Comparison of ENCODE assay signal across 38 cellular contexts in the genomic region with DNA sequence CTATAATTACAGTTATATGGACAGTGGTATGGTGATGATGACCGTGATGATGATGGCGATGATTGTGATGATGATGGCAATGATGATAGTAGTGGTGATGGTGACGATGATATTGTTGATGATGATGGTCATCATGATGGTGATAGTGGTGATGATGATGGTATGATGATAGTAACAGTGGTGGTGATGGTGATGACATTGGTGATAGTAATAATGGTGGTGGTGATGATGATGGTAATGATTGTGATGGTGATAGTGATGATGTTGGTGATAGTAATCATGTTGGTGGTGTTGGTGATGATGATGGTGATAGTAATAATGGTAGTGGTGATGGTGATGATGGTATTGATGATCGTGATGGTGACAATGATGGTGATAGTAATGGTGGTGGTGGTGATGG.
"Had no signal": no experiment of that assay in that cellular context is flagged by ENCODE, and none has a peak within 500 bp of the region (broad histone marks: within the 10 kb centered on the region; RNA-seq: fewer than 3 reads in every experiment).

No MANE protein-coding gene starts in this region.

- H3K27me3 Mint-ChIP-seq: activated B cell treated with CpG ODN at 0.5 μM for 24 hours; activated CD4-positive, alpha-beta memory T cell treated with anti-CD3 and anti-CD28 coated beads for 36 hours; activated CD4-positive, alpha-beta T cell treated with anti-CD3 and anti-CD28 coated beads, Interleukin-2, amount 10 ng/mL, durations not matched to agents 24 days and 14 days; activated CD8-positive, alpha-beta T cell treated with anti-CD3 and anti-CD28 coated beads for 36 hours; activated naive CD8-positive, alpha-beta T cell treated with anti-CD3 and anti-CD28 coated beads for 36 hours; activated T-helper 17 cell treated with anti-CD3 and anti-CD28 coated beads, Interleukin-2, amount 50 U/mL, for 72 hours; brain; central memory CD8-positive, alpha-beta T cell had no signal

- ATAC-seq: activated CD8-positive, alpha-beta T cell treated with anti-CD3 and anti-CD28 coated beads for 36 hours; activated naive CD4-positive, alpha-beta T cell treated with anti-CD3 and anti-CD28 coated beads, Interleukin-2, amount 50 U/mL, for 72 hours; activated T-cell treated with anti-CD3 and anti-CD28 coated beads, Interleukin-2, amount 50 U/mL, for 4 hours; activated T-cell treated with anti-CD3 and anti-CD28 coated beads, Interleukin-2, amount 50 U/mL, for 72 hours; activated T-helper 17 cell treated with anti-CD3 and anti-CD28 coated beads, Interleukin-2, amount 50 U/mL, for 72 hours had no signal

- H3K9me3 Mint-ChIP-seq: activated naive CD4-positive, alpha-beta T cell treated with anti-CD3 and anti-CD28 coated beads for 36 hours; activated naive CD8-positive, alpha-beta T cell treated with anti-CD3 and anti-CD28 coated beads for 36 hours; activated T-helper 17 cell treated with anti-CD3 and anti-CD28 coated beads, Interleukin-2, amount 50 U/mL, for 72 hours had no signal

- H3K4me1 ChIP-seq: adrenal gland had no signal

- H3K4me3 Mint-ChIP-seq: activated B cell treated with CpG ODN at 0.5 μM for 24 hours; activated CD4-positive, alpha-beta memory T cell treated with anti-CD3 and anti-CD28 coated beads for 36 hours; activated CD4-positive, alpha-beta T cell treated with anti-CD3 and anti-CD28 coated beads, Interleukin-2, amount 10 ng/mL, durations not matched to agents 24 days and 14 days; activated CD8-positive, alpha-beta T cell treated with anti-CD3 and anti-CD28 coated beads for 36 hours; activated naive CD4-positive, alpha-beta T cell treated with anti-CD3 and anti-CD28 coated beads for 36 hours; activated naive CD8-positive, alpha-beta T cell treated with anti-CD3 and anti-CD28 coated beads for 36 hours; activated T-cell treated with anti-CD3 and anti-CD28 coated beads, Interleukin-2, amount 50 U/mL, for 4 hours; activated T-cell treated with anti-CD3 and anti-CD28 coated beads, Interleukin-2, amount 50 U/mL, for 72 hours; activated T-helper 1 cell treated with anti-CD3 and anti-CD28 coated beads, Interleukin-12 subunit alpha, Interleukin-12 subunit beta, Interleukin-2, Interleukin-4 antibody, amounts not matched to agents 30 ng/mL and 10 ng/mL and 1 ng/mL, durations not matched to agents 14 hours and 24 hours and 36 hours; activated T-helper 17 cell treated with anti-CD3 and anti-CD28 coated beads, Interleukin-2, amount 50 U/mL, for 72 hours; brain; central memory CD8-positive, alpha-beta T cell; T-helper 1 cell treated with Interleukin-12 subunit alpha and Interleukin-12 subunit beta and Interleukin-4 antibody, amounts not matched to agents 30 μg/mL and 1 μg/mL, for 36 hours; T-helper 2 cell treated with Interferon-gamma antibody and Interleukin-4, amounts not matched to agents 5 μg/mL and 100 μg/mL, for 36 hours had no signal

- H3K27me3 ChIP-seq: adrenal gland, cardiac muscle cell had no signal

- H3K4me1 Mint-ChIP-seq: activated B cell treated with CpG ODN at 0.5 μM for 24 hours; activated CD4-positive, alpha-beta T cell treated with anti-CD3 and anti-CD28 coated beads, Interleukin-2, amount 10 ng/mL, durations not matched to agents 24 days and 14 days; activated naive CD8-positive, alpha-beta T cell treated with anti-CD3 and anti-CD28 coated beads for 36 hours; activated T-helper 17 cell treated with anti-CD3 and anti-CD28 coated beads, Interleukin-2, amount 50 U/mL, for 72 hours; central memory CD8-positive, alpha-beta T cell had no signal

- H3K4me3 ChIP-seq: adrenal gland, cardiac muscle cell had no signal

- H3K27ac ChIP-seq: adrenal gland, cardiac muscle cell, VCaP had no signal

- DNase-seq: activated B cell treated with CpG ODN at 0.5 μM for 24 hours; activated CD4-positive, alpha-beta memory T cell treated with anti-CD3 and anti-CD28 coated beads for 36 hours; activated CD4-positive, alpha-beta T cell treated with anti-CD3 and anti-CD28 coated beads for 4 hours; activated CD4-positive, alpha-beta T cell treated with anti-CD3 and anti-CD28 coated beads, Interleukin-2, amount 10 ng/mL, durations not matched to agents 24 days and 14 days; activated CD4-positive, alpha-beta T cell treated with anti-CD3 and anti-CD28 coated beads, Interleukin-2, amount 50 U/mL, for 1 hour; activated CD4-positive, alpha-beta T cell treated with anti-CD3 and anti-CD28 coated beads, Interleukin-2, amount 50 U/mL, for 4 hours; activated CD4-positive, CD25-positive, alpha-beta regulatory T cell treated with anti-CD3 and anti-CD28 coated beads, Interleukin-2, amount 50 U/mL, for 72 hours; activated CD8-positive, alpha-beta memory T cell treated with anti-CD3 and anti-CD28 coated beads, Interleukin-2, amount 50 U/mL, for 4 hours; activated CD8-positive, alpha-beta T cell treated with anti-CD3 and anti-CD28 coated beads for 36 hours; activated effector memory CD4-positive, alpha-beta T cell treated with anti-CD3 and anti-CD28 coated beads, Interleukin-2, amount 50 U/mL, for 16 hours; activated gamma-delta T cell treated with Interleukin-2 at 50 U/mL for 16 hours; activated naive CD4-positive, alpha-beta T cell; activated naive CD4-positive, alpha-beta T cell treated with anti-CD3 and anti-CD28 coated beads for 36 hours; activated naive CD4-positive, alpha-beta T cell treated with anti-CD3 and anti-CD28 coated beads, Interleukin-2, amount 50 U/mL, for 16 hours; activated naive CD8-positive, alpha-beta T cell treated with anti-CD3 and anti-CD28 coated beads for 36 hours; activated T-cell treated with anti-CD3 and anti-CD28 coated beads for 4 hours; activated T-cell treated with anti-CD3 and anti-CD28 coated beads, Interleukin-2, amount 50 U/mL, for 1 hour; activated T-cell treated with anti-CD3 and anti-CD28 coated beads, Interleukin-2, amount 50 U/mL, for 4 hours; activated T-cell treated with anti-CD3 and anti-CD28 coated beads, Interleukin-2, amount 50 U/mL, for 72 hours; adrenal gland; amniotic stem cell; aorta; caudate nucleus; cerebellar nuclear complex; T-helper 1 cell; T-helper 2 cell; T-helper 9 cell had no signal

- FAIRE-seq: bronchial epithelial cell, TTC549 had no signal

- H3K27ac Mint-ChIP-seq: activated B cell treated with CpG ODN at 0.5 μM for 24 hours; activated CD4-positive, alpha-beta memory T cell treated with anti-CD3 and anti-CD28 coated beads for 36 hours; activated CD4-positive, alpha-beta T cell treated with anti-CD3 and anti-CD28 coated beads, Interleukin-2, amount 10 ng/mL, durations not matched to agents 24 days and 14 days; activated CD8-positive, alpha-beta T cell treated with anti-CD3 and anti-CD28 coated beads for 36 hours; activated naive CD4-positive, alpha-beta T cell treated with anti-CD3 and anti-CD28 coated beads for 36 hours; activated naive CD4-positive, alpha-beta T cell treated with anti-CD3 and anti-CD28 coated beads, Interleukin-2, amount 50 U/mL, for 72 hours; activated naive CD8-positive, alpha-beta T cell treated with anti-CD3 and anti-CD28 coated beads for 36 hours; activated T-cell treated with anti-CD3 and anti-CD28 coated beads, Interleukin-2, amount 50 U/mL, for 72 hours; activated T-helper 1 cell treated with anti-CD3 and anti-CD28 coated beads, Interleukin-12 subunit alpha, Interleukin-12 subunit beta, Interleukin-2, Interleukin-4 antibody, amounts not matched to agents 30 ng/mL and 10 ng/mL and 1 ng/mL, durations not matched to agents 14 hours and 24 hours and 36 hours; activated T-helper 17 cell treated with anti-CD3 and anti-CD28 coated beads, Interleukin-2, amount 50 U/mL, for 72 hours; brain; T-helper 1 cell treated with Interleukin-12 subunit alpha and Interleukin-12 subunit beta and Interleukin-4 antibody, amounts not matched to agents 30 μg/mL and 1 μg/mL, for 36 hours; T-helper 2 cell treated with Interferon-gamma antibody and Interleukin-4, amounts not matched to agents 5 μg/mL and 100 μg/mL, for 36 hours had no signal

- H3K36me3 Mint-ChIP-seq: activated CD4-positive, alpha-beta memory T cell treated with anti-CD3 and anti-CD28 coated beads for 36 hours; activated naive CD4-positive, alpha-beta T cell treated with anti-CD3 and anti-CD28 coated beads, Interleukin-2, amount 50 U/mL, for 72 hours; activated naive CD8-positive, alpha-beta T cell treated with anti-CD3 and anti-CD28 coated beads for 36 hours; brain had no signal

- H3K36me3 ChIP-seq: adrenal gland, cardiac muscle cell had no signal

- H3K9me3 ChIP-seq: adrenal gland had no signal
